In genomic region chr10:50538473-50539398, GRCh38 we compare ENCODE assay signal across 1 cellular context.
TF ChIP-seq lines count a peak whose summit lies in the region.

No MANE protein-coding gene starts in this region.

TF ChIP-seq in SK-N-SH, 30 proteins besides CTCF, POLR2A, EP300 and RAD21 (continued from another document):
- TF ChIP-seq REST (IDR thresholded peaks at IDR 0.05; ENCODE audit: low read depth, low read length) (no peak), RCOR1 (IDR thresholded peaks at IDR 0.05; ENCODE audit: low read length) (no peak), PBX3 (IDR thresholded peaks at IDR 0.05) (no peak), FOXJ3 (CRISPR knock-in tag; IDR thresholded peaks at IDR 0.05) (no peak), USF1 (IDR thresholded peaks at IDR 0.05; ENCODE audit: borderline replicate concordance, low read depth) (no peak), SMC3 (IDR thresholded peaks at IDR 0.05; ENCODE audit: low read depth, low read length) (no peak), SIN3A (IDR thresholded peaks at IDR 0.05; ENCODE audit: borderline replicate concordance, low read depth, low read length) (no peak), YY1 (IDR thresholded peaks at IDR 0.05; ENCODE audit: low read depth) (no peak), GABPA (IDR thresholded peaks at IDR 0.05; ENCODE audit: low read depth) (no peak), USF2 (IDR thresholded peaks at IDR 0.05; ENCODE audit: borderline replicate concordance, low read depth, low read length) (no peak), TAF1 (IDR thresholded peaks at IDR 0.05; ENCODE audit: borderline replicate concordance, low read depth, low read length) (no peak), FOXM1 (IDR thresholded peaks at IDR 0.05; ENCODE audit: low read depth) (no peak), FOSL2 (IDR thresholded peaks at IDR 0.05; ENCODE audit: borderline replicate concordance, low read depth) (no peak), ELF1 (IDR thresholded peaks at IDR 0.05) (no peak)
TF ChIP-seq in SK-N-SH: peak in this region for 0.
